ENCODE assay signal across 2 cellular contexts in genomic region chr6:148947621-148948444, GRCh38.
TF ChIP-seq lines count a peak whose summit lies in the region.

No MANE protein-coding gene starts in this region.

TF ChIP-seq in GM23338, 12 proteins besides CTCF, POLR2A, EP300 and RAD21 (continued from another document):
- TF ChIP-seq ZNF462 (CRISPR knock-in tag; IDR thresholded peaks at IDR 0.05) (no peak; the same call in 1 of the 2 replicates), EZH2 (IDR thresholded peaks at IDR 0.05; ENCODE audit: low read depth, unreplicated experiment) (no peak), REST (IDR thresholded peaks at IDR 0.05; ENCODE audit: unreplicated experiment) (no peak), POLR2AphosphoS5 (IDR thresholded peaks at IDR 0.05; ENCODE audit: low read depth) (no peak), JUNB (IDR thresholded peaks at IDR 0.05; ENCODE audit: unreplicated experiment) (no peak)

TF ChIP-seq in SK-N-SH treated with all-trans-retinoic acid at 6 μM for 48 hours, 23 proteins besides CTCF, POLR2A, EP300 and RAD21 (continued from another document):
- no peak for TF ChIP-seq TCF4 (CRISPR knock-in tag; IDR thresholded peaks at IDR 0.05; ENCODE audit: borderline replicate concordance)
- no peak for TF ChIP-seq BACH2 (CRISPR knock-in tag; IDR thresholded peaks at IDR 0.05; ENCODE audit: borderline replicate concordance)
- no peak for TF ChIP-seq ZNF8 (CRISPR knock-in tag; IDR thresholded peaks at IDR 0.05)
